ENCODE assay signal across 8 cellular contexts in the genomic region with DNA sequence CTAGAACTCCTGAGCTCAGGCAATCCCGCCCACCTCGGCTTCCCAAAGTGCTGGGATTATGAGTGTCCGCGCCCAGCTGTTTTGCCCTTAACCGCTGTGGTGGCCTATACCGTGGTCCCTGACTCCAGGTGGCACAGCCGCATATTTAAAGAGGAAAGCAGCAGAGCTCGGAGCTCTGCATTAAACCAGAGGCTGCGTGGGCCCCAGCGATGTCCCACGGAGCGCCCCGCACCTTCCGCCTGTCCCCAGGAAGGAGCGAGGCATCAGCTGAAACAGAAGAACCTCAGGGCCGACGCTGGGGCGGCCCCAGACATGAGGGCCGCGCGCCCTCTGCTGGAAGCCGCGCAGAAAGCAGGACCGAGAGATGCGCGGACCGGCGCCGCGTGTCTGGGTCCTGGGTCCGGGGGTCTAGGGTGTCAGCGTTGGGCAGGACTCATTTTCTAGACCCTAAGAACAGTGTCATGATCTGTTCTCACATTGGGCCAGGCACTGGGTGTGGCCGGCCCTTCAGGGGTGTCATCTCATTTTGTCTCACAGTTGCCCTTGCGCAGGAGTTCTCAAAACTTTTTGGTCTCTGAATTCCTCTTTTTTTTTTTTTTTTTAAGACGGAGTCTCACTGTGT. TPM values are rescaled to one million over a fixed set of nuclear protein-coding genes. Genes with fewer than 3 reads are reported as not detected.
DNase-seq lines count a peak whose midpoint lies in the region; ATAC-seq, FAIRE-seq and TF ChIP-seq lines count a peak whose summit lies in the region.

No MANE protein-coding gene starts in this region.

- POLR2A ChIA-PET in WTC11 (lab: Charles Lee) = no interaction called here

- peaks cover 10% of the 10 kb centered on the region for H3K36me3 Mint-ChIP-seq in WTC11

- no peak overlapping the region for H3K9ac ChIP-seq in kidney (ENCODE audit: low read length in 2 of 2)

- DNase-seq in GM18507 (ENCODE audit: extremely low spot score, insufficient read length, low read depth) (peak; percentile 47), NCI-H2029 treated with DMSO at 0.1 percent for 48 hours (lab: John Stamatoyannopoulos, UW) (peak; percentile 25), WTC11 (ENCODE audit: low spot score) (peak; percentile 83), breast epithelium (ENCODE audit: low spot score in 2 of 2) (peak in 1 of 2 donors; percentile 25), kidney (peak; percentile 89)
- DNase-seq in stimulated activated CD4-positive, alpha-beta T cell treated with anti-CD3 and anti-CD28 coated beads, Interleukin-1b, Interleukin-23, amount 100 ng/mL, for 48 hours = peak; percentile 70

- H3K9me3 ChIP-seq in breast epithelium = no peaks in the 10 kb centered on the region
- H3K9me3 ChIP-seq in kidney (ENCODE audit: control insufficient read depth in 1 of 2, low read length in 2 of 2) = no peaks in the 10 kb centered on the region

- no peak overlapping the region for H3K4me3 Mint-ChIP-seq in WTC11

- no peaks in the 10 kb centered on the region for H3K27me3 Mint-ChIP-seq in WTC11 (ENCODE audit: low read depth)

- H3K36me3 ChIP-seq in ACC112 (ENCODE audit: insufficient read depth, low read length) = no peaks in the 10 kb centered on the region
- H3K36me3 ChIP-seq in breast epithelium = no peaks in the 10 kb centered on the region
- H3K36me3 ChIP-seq in kidney (ENCODE audit: control insufficient read depth in 1 of 2, insufficient read depth in 2 of 2, low read length in 2 of 2) = no peaks in the 10 kb centered on the region

- CTCF ChIA-PET in WTC11 (lab: Charles Lee) = interaction anchor here (0.6 to 2.5 kb wide), 63 partner anchors 9 to 1500 kb away, joined by 3 to 35 read pairs (median 4); partner anchors contain the start of genes EXOSC2, LAMC3, NUP214 and QRFP

- no peaks in the 10 kb centered on the region for H3K4me1 Mint-ChIP-seq in WTC11

- H2AFZ ChIP-seq in ACC112 (ENCODE audit: low read length, unreplicated experiment) = peak overlapping the region; percentile 32

- no peak for TF ChIP-seq POLR2A in breast epithelium (IDR thresholded peaks at IDR 0.05)

- H3K4me3 ChIP-seq in ACC112 (ENCODE audit: low read depth, low read length) (no peak overlapping the region), breast epithelium (peak overlapping the region in 2 of 3 donors; percentile 16 to 35), kidney (ENCODE audit: low read length in 2 of 2) (no peak overlapping the region)

- ATAC-seq in WTC11 = peak; percentile 95
- ATAC-seq in HG03432 (IDR thresholded peaks at IDR 0.05; ENCODE audit: unreplicated experiment) = no peak

- TF ChIP-seq CTCF in WTC11 (IDR thresholded peaks at IDR 0.05) (peak; percentile 85), breast epithelium (IDR thresholded peaks at IDR 0.05) (peak; percentile 80 to 85 (median 81)), kidney (IDR thresholded peaks at IDR 0.05; ENCODE audit: borderline replicate concordance, extremely low read depth, insufficient read depth) (peak; percentile 86)

- H3K27ac ChIP-seq in ACC112 (ENCODE audit: low read depth, low read length) = no peak overlapping the region
- no peak overlapping the region for H3K27ac ChIP-seq in breast epithelium
- H3K27ac ChIP-seq in kidney (ENCODE audit: low read depth in 2 of 2, low read length in 2 of 2) = no peak overlapping the region

- H3K27ac Mint-ChIP-seq in WTC11 = no peak overlapping the region

- H3K4me1 ChIP-seq in ACC112 (ENCODE audit: control insufficient read depth, insufficient read depth, low read length, unreplicated experiment) = no peaks in the 10 kb centered on the region
- no peaks in the 10 kb centered on the region for H3K4me1 ChIP-seq in breast epithelium
- H3K4me1 ChIP-seq in kidney (ENCODE audit: control insufficient read depth in 1 of 2, insufficient read depth in 1 of 2, low read depth in 1 of 2, low read length in 2 of 2) = peaks cover 0 to 2% of the 10 kb centered on the region in 2 donors

- FAIRE-seq in GM18507 (lab: Jason Lieb, UNC) (peak; percentile 35), kidney (lab: Jason Lieb, UNC) (no peak)

- no peaks in the 10 kb centered on the region for H3K9me3 Mint-ChIP-seq in WTC11

- intact Hi-C loops in breast epithelium (cut with DNase I; ENCODE audit: low total_unique reads) = loop anchor here (10.0 kb wide), 1 partner anchor 58 kb away; no protein-coding TSS in a partner anchor
- intact Hi-C loops in kidney (cut with DNase I) = loop anchor here (10.0 kb wide), 1 partner anchor 342 kb away; no protein-coding TSS in a partner anchor

- H3K79me2 ChIP-seq in ACC112 (ENCODE audit: control insufficient read depth, insufficient read depth, low read length, unreplicated experiment) = no peaks in the 10 kb centered on the region

- H3K27me3 ChIP-seq in ACC112 (ENCODE audit: insufficient read depth, low read length) (no peaks in the 10 kb centered on the region), breast epithelium (peaks cover 0 to 5% of the 10 kb centered on the region in 2 donors)

TF ChIP-seq in WTC11, 78 proteins besides CTCF, POLR2A, EP300 and RAD21 (continues in another document):
- TF ChIP-seq, protein P1, sequence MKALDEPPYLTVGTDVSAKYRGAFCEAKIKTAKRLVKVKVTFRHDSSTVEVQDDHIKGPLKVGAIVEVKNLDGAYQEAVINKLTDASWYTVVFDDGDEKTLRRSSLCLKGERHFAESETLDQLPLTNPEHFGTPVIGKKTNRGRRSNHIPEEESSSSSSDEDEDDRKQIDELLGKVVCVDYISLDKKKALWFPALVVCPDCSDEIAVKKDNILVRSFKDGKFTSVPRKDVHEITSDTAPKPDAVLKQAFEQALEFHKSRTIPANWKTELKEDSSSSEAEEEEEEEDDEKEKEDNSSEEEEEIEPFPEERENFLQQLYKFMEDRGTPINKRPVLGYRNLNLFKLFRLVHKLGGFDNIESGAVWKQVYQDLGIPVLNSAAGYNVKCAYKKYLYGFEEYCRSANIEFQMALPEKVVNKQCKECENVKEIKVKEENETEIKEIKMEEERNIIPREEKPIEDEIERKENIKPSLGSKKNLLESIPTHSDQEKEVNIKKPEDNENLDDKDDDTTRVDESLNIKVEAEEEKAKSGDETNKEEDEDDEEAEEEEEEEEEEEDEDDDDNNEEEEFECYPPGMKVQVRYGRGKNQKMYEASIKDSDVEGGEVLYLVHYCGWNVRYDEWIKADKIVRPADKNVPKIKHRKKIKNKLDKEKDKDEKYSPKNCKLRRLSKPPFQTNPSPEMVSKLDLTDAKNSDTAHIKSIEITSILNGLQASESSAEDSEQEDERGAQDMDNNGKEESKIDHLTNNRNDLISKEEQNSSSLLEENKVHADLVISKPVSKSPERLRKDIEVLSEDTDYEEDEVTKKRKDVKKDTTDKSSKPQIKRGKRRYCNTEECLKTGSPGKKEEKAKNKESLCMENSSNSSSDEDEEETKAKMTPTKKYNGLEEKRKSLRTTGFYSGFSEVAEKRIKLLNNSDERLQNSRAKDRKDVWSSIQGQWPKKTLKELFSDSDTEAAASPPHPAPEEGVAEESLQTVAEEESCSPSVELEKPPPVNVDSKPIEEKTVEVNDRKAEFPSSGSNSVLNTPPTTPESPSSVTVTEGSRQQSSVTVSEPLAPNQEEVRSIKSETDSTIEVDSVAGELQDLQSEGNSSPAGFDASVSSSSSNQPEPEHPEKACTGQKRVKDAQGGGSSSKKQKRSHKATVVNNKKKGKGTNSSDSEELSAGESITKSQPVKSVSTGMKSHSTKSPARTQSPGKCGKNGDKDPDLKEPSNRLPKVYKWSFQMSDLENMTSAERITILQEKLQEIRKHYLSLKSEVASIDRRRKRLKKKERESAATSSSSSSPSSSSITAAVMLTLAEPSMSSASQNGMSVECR (CRISPR knock-in tag; IDR thresholded peaks at IDR 0.05; ENCODE audit: borderline replicate concordance) = no peak; the same call in 1 of the 2 replicates
- TF ChIP-seq, protein P2, sequence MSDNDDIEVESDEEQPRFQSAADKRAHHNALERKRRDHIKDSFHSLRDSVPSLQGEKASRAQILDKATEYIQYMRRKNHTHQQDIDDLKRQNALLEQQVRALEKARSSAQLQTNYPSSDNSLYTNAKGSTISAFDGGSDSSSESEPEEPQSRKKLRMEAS (CRISPR knock-in tag; IDR thresholded peaks at IDR 0.05) = peak; percentile 73; the same call in 1 of the 2 replicates
- TF ChIP-seq NR3C1 (CRISPR knock-in tag; conservative IDR thresholded peaks at IDR 0.05; ENCODE audit: low read depth) (no peak), SMAD4 (CRISPR knock-in tag; IDR thresholded peaks at IDR 0.05) (peak; percentile 36; the same call in 1 of the 2 replicates)
- TF ChIP-seq, protein P3, sequence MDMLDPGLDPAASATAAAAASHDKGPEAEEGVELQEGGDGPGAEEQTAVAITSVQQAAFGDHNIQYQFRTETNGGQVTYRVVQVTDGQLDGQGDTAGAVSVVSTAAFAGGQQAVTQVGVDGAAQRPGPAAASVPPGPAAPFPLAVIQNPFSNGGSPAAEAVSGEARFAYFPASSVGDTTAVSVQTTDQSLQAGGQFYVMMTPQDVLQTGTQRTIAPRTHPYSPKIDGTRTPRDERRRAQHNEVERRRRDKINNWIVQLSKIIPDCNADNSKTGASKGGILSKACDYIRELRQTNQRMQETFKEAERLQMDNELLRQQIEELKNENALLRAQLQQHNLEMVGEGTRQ (CRISPR knock-in tag; IDR thresholded peaks at IDR 0.05) = no peak

RNA-seq across cellular contexts. Expression of gene LAMC3, which starts 37.7 kb away (rescaled TPM):
- total RNA-seq in WTC11 (2021) = 35.9 to 50.9 TPM (median 36.0 TPM) in 3 replicates
- total RNA-seq in breast epithelium = 1 to 10 TPM; 2.1 to 8.5 (median 7.8) TPM
- 13.8 TPM for total RNA-seq in kidney
- 13.4 TPM for polyA plus RNA-seq in kidney (ENCODE audit: insufficient read depth, low read depth, low replicate concordance)

RNA-seq across cellular contexts. Expression of gene AIF1L, which starts 49.6 kb away (rescaled TPM):
- 103 to 109 TPM (median 106 TPM) in 3 replicates for total RNA-seq in WTC11 (2021)
- 10 to 100 TPM; 12.5 to 33.8 (median 22.5) TPM for total RNA-seq in breast epithelium
- total RNA-seq in kidney = 397 TPM
- 439 TPM for polyA plus RNA-seq in kidney (ENCODE audit: insufficient read depth, low read depth, low replicate concordance)

Comparison
In these comparisons a context has a peak if more than half of its experiments do, and no peak if none do; other contexts are left out.
1. H3K4me3 ChIP-seq: peak in breast epithelium (2 of 3); none in ACC112 (single experiment) and kidney (0 of 2).
2. Peak in every context shown above with its lines, with median percentiles within 50 percentile points of each other: CTCF ChIP-seq.